ENCODE assay signal across 10 cellular contexts in genomic region chr18:48319796-48320638, GRCh38.
A peak's percentile ranks its signal among the peaks of the same experiment; 100 is the strongest.
DNase-seq lines count a peak whose midpoint lies in the region; ATAC-seq and TF ChIP-seq lines count a peak whose summit lies in the region.
"Had no signal": no experiment of that assay in that cellular context is flagged by ENCODE, and none has a peak within 500 bp of the region (broad histone marks: within the 10 kb centered on the region; RNA-seq: fewer than 3 reads in every experiment).

No MANE protein-coding gene starts in this region.

- H3K36me3 ChIP-seq in ACC112 (ENCODE audit: insufficient read depth, low read length) (no peaks in the 10 kb centered on the region), SK-N-SH (replicated peaks in 1 of 2; ENCODE audit: control insufficient read depth in 1 of 2, insufficient read depth in 2 of 2, low read length in 1 of 2) (no peaks in the 10 kb centered on the region), aorta (ENCODE audit: control insufficient read depth in 1 of 2, insufficient read depth in 2 of 2, low read length in 1 of 2) (no peaks in the 10 kb centered on the region)

- H3K9ac ChIP-seq in SK-N-SH: peak overlapping the region; percentile 19; the same call in 1 of the 2 replicates

- no peak for TF ChIP-seq EP300 in SK-N-SH (IDR thresholded peaks at IDR 0.05; ENCODE audit: borderline replicate concordance in 1 of 2, low read depth in 1 of 2, low read length in 1 of 2)

- H3K4me1 ChIP-seq in ACC112 (ENCODE audit: control insufficient read depth, insufficient read depth, low read length, unreplicated experiment) (peaks cover 6% of the 10 kb centered on the region), SK-N-SH (ENCODE audit: control insufficient read depth in 1 of 2, insufficient read depth in 2 of 2, low read depth in 1 of 2, low read length in 1 of 2) (peaks cover 15 to 39% of the 10 kb centered on the region in 2 experiments; a peak in 3 of 4 replicates), aorta (ENCODE audit: control insufficient read depth in 1 of 2, insufficient read depth in 2 of 2, low read length in 2 of 2) (no peaks in the 10 kb centered on the region)

- DNase-seq in NCI-H1092 treated with DMSO at 0.1 percent for 48 hours (lab: John Stamatoyannopoulos, UW): peak; percentile 98
- peak; percentile 30 for DNase-seq in SK-N-SH
- peak; percentile 78 for DNase-seq in kidney glomerular epithelial cell (lab: John Stamatoyannopoulos, UW)
- no peak for DNase-seq in activated gamma-delta T cell treated with Interleukin-2 at 50 U/mL for 16 hours
- DNase-seq in KBM-7: no peak
- no peak for DNase-seq in T-helper 2 cell treated with Interferon-gamma antibody and Interleukin-4, amounts not matched to agents 5 μg/mL and 100 μg/mL, for 36 hours (ENCODE audit: low spot score)
- no peak for DNase-seq in aorta
- DNase-seq: activated naive CD4-positive, alpha-beta T cell treated with anti-CD3 and anti-CD28 coated beads, Interleukin-2, amount 10 ng/mL, durations not matched to agents 7 days and 5 days; stimulated activated CD8-positive, alpha-beta memory T cell treated with anti-CD3 and anti-CD28 coated beads, Interleukin-4, amount 100 ng/mL, for 48 hours had no signal

- no peak overlapping the region for H3K27ac ChIP-seq in ACC112 (ENCODE audit: low read depth, low read length)
- peak overlapping the region; percentile 60 to 86 for H3K27ac ChIP-seq in SK-N-SH (ENCODE audit: low read depth in 2 of 2, low read length in 1 of 2)
- no peak overlapping the region for H3K27ac ChIP-seq in aorta (ENCODE audit: low read depth in 1 of 2, low read length in 2 of 2)

- intact Hi-C loops in aorta (cut with DNase I): loop anchor here in 1 of 2 donors (10.0 kb wide), 2 partner anchors 45 to 155 kb away; no protein-coding TSS in a partner anchor

- POLR2A ChIA-PET in SK-N-SH (lab: Yijun Ruan, JAX): interaction anchor here (0.7 kb wide), 1 partner anchor 79 kb away, joined by 3 read pairs; no protein-coding TSS in a partner anchor

- WGBS in SK-N-SH (ENCODE audit: low lambda C conversion rate): 74% methylated on average over 10 of the region's 10 CpGs
- 88 to 90% methylated on average over 10 of the region's 10 CpGs for WGBS in aorta, 2 donors

- no peaks in the 10 kb centered on the region for H3K79me2 ChIP-seq in ACC112 (ENCODE audit: control insufficient read depth, insufficient read depth, low read length, unreplicated experiment)
- H3K79me2 ChIP-seq in SK-N-SH (ENCODE audit: insufficient read depth): no peaks in the 10 kb centered on the region

- H3K36me3 Mint-ChIP-seq in T-helper 2 cell treated with Interferon-gamma antibody and Interleukin-4, amounts not matched to agents 5 μg/mL and 100 μg/mL, for 36 hours (ENCODE audit: low read depth): no peaks in the 10 kb centered on the region
- H3K36me3 Mint-ChIP-seq: activated naive CD4-positive, alpha-beta T cell treated with anti-CD3 and anti-CD28 coated beads, Interleukin-2, amount 10 ng/mL, durations not matched to agents 7 days and 5 days had no signal

- no peak for ATAC-seq in aorta (ENCODE audit: low FRiP score)

- no peak overlapping the region for H3K4me3 Mint-ChIP-seq in T-helper 2 cell treated with Interferon-gamma antibody and Interleukin-4, amounts not matched to agents 5 μg/mL and 100 μg/mL, for 36 hours
- H3K4me3 Mint-ChIP-seq: activated naive CD4-positive, alpha-beta T cell treated with anti-CD3 and anti-CD28 coated beads, Interleukin-2, amount 10 ng/mL, durations not matched to agents 7 days and 5 days had no signal

- H3F3A ChIP-seq in SK-N-SH (replicated peaks; ENCODE audit: insufficient read depth): peaks cover 2% of the 10 kb centered on the region

- no peaks in the 10 kb centered on the region for H3K9me3 Mint-ChIP-seq in T-helper 2 cell treated with Interferon-gamma antibody and Interleukin-4, amounts not matched to agents 5 μg/mL and 100 μg/mL, for 36 hours
- H3K9me3 Mint-ChIP-seq: activated naive CD4-positive, alpha-beta T cell treated with anti-CD3 and anti-CD28 coated beads, Interleukin-2, amount 10 ng/mL, durations not matched to agents 7 days and 5 days had no signal

- no peaks in the 10 kb centered on the region for H3K9me3 ChIP-seq in SK-N-SH
- H3K9me3 ChIP-seq in aorta (ENCODE audit: control insufficient read depth, low read length): no peaks in the 10 kb centered on the region

- no peak for TF ChIP-seq CTCF in SK-N-SH (IDR thresholded peaks at IDR 0.05)

- no peaks in the 10 kb centered on the region for H3K9me2 ChIP-seq in SK-N-SH

- no peaks in the 10 kb centered on the region for H4K20me1 ChIP-seq in SK-N-SH (ENCODE audit: insufficient read depth)

- H3K4me3 ChIP-seq in ACC112 (ENCODE audit: low read depth, low read length) (no peak overlapping the region), SK-N-SH (ENCODE audit: low read depth in 2 of 2, low read length in 1 of 2) (no peak overlapping the region), aorta (ENCODE audit: low read length in 2 of 2) (no peak overlapping the region)

- no peak overlapping the region for H3K27ac Mint-ChIP-seq in T-helper 2 cell treated with Interferon-gamma antibody and Interleukin-4, amounts not matched to agents 5 μg/mL and 100 μg/mL, for 36 hours
- H3K27ac Mint-ChIP-seq: activated naive CD4-positive, alpha-beta T cell treated with anti-CD3 and anti-CD28 coated beads, Interleukin-2, amount 10 ng/mL, durations not matched to agents 7 days and 5 days had no signal

- H3K27me3 ChIP-seq in ACC112 (ENCODE audit: insufficient read depth, low read length) (peaks cover 7% of the 10 kb centered on the region; the same call in 1 of the 2 replicates), SK-N-SH (ENCODE audit: insufficient read depth) (no peaks in the 10 kb centered on the region), aorta (ENCODE audit: control insufficient read depth in 1 of 2, insufficient read depth in 2 of 2, low read length in 1 of 2) (no peaks in the 10 kb centered on the region)

- no peak for TF ChIP-seq RAD21 in SK-N-SH (IDR thresholded peaks at IDR 0.05; ENCODE audit: low read length)

- H3K4me2 ChIP-seq in SK-N-SH: peak overlapping the region; percentile 22; the same call in 1 of the 2 replicates

- CTCF ChIA-PET in SK-N-SH (lab: Yijun Ruan, JAX): interaction anchor here (1.0 to 1.4 kb wide), 6 partner anchors 17 to 290 kb away, joined by 3 to 5 read pairs (median 4); no protein-coding TSS in a partner anchor

- H3K27me3 Mint-ChIP-seq in T-helper 2 cell treated with Interferon-gamma antibody and Interleukin-4, amounts not matched to agents 5 μg/mL and 100 μg/mL, for 36 hours (ENCODE audit: low read depth): peaks cover 5% of the 10 kb centered on the region

- in situ Hi-C loops in KBM-7 (cut with MboI; ENCODE audit: low pct_unique_long_range_greater_than_20kb, low sequenced_read_pairs): no loop called here

- no peaks in the 10 kb centered on the region for H3K4me1 Mint-ChIP-seq in T-helper 2 cell treated with Interferon-gamma antibody and Interleukin-4, amounts not matched to agents 5 μg/mL and 100 μg/mL, for 36 hours (ENCODE audit: low read depth)
- H3K4me1 Mint-ChIP-seq: activated naive CD4-positive, alpha-beta T cell treated with anti-CD3 and anti-CD28 coated beads, Interleukin-2, amount 10 ng/mL, durations not matched to agents 7 days and 5 days had no signal

- H2AFZ ChIP-seq in ACC112 (ENCODE audit: low read length, unreplicated experiment) (peak overlapping the region; percentile 30), SK-N-SH (ENCODE audit: low read depth) (peak overlapping the region; percentile 88; the same call in 1 of the 2 replicates)

TF ChIP-seq in SK-N-SH, 30 proteins besides CTCF, POLR2A, EP300 and RAD21 (continues in another document):
- TF ChIP-seq RXRA (IDR thresholded peaks at IDR 0.05; ENCODE audit: borderline replicate concordance, low read depth) (no peak), SMC3 (IDR thresholded peaks at IDR 0.05; ENCODE audit: low read depth, low read length) (no peak), GATA2 (CRISPR knock-in tag; IDR thresholded peaks at IDR 0.05) (no peak), NFIC (IDR thresholded peaks at IDR 0.05; ENCODE audit: borderline replicate concordance) (no peak), MAX (IDR thresholded peaks at IDR 0.05; ENCODE audit: low read depth) (no peak), CHD2 (IDR thresholded peaks at IDR 0.05; ENCODE audit: low read length, partially characterized antibody) (no peak), RCOR1 (IDR thresholded peaks at IDR 0.05; ENCODE audit: low read length) (no peak), FOXJ3 (CRISPR knock-in tag; IDR thresholded peaks at IDR 0.05) (no peak), FOXM1 (IDR thresholded peaks at IDR 0.05; ENCODE audit: low read depth) (no peak), YY1 (IDR thresholded peaks at IDR 0.05; ENCODE audit: low read depth) (no peak), ZBTB33 (IDR thresholded peaks at IDR 0.05; ENCODE audit: borderline replicate concordance, low read depth) (no peak)
- TF ChIP-seq, protein P1, sequence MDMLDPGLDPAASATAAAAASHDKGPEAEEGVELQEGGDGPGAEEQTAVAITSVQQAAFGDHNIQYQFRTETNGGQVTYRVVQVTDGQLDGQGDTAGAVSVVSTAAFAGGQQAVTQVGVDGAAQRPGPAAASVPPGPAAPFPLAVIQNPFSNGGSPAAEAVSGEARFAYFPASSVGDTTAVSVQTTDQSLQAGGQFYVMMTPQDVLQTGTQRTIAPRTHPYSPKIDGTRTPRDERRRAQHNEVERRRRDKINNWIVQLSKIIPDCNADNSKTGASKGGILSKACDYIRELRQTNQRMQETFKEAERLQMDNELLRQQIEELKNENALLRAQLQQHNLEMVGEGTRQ (IDR thresholded peaks at IDR 0.05; ENCODE audit: borderline replicate concordance, low read depth, low read length): no peak

Comparison
In these comparisons a context has a peak if more than half of its experiments do, and no peak if none do; other contexts are left out.
1. H3K27ac ChIP-seq: peak in SK-N-SH (2 of 2); none in ACC112 (single experiment) and aorta (0 of 2).
2. DNase-seq: peak in NCI-H1092 treated with DMSO at 0.1 percent for 48 hours (single experiment), SK-N-SH (single experiment) and kidney glomerular epithelial cell (single experiment); none in activated gamma-delta T cell treated with Interleukin-2 at 50 U/mL for 16 hours (single experiment), KBM-7 (single experiment), T-helper 2 cell treated with Interferon-gamma antibody and Interleukin-4, amounts not matched to agents 5 μg/mL and 100 μg/mL, for 36 hours (single experiment) and aorta (0 of 2).